ENCODE assay signal across 9 cellular contexts in the genomic region with DNA sequence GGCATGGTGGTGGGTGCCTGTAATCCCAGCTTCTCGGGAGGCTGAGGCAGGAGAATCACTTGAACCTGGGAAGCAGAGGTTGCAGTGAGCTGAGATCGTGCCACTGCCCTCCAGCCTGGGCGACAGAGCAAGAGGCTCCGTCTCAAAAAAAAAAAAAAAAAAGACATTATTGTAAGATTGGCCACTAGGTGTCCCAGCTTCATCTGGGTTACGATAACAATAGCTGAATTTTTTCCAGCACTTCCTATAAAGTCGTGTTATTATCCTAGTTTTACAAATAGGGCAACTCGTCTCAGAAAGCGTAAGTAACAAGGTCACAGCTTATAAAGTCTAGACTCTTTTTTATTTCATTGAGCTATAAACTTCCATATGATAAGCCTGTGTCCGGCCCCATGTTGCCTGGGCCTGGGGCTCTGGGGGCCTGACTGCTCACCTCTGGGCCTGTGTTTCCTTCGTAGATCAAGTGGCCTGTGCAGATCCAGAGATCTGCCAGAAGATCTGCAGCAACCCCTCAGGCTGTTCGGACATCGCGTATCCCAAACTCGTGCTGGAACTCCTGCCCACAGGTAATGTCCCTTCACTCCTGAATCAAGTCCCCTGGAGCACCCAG.
DNase-seq lines count a peak whose midpoint lies in the region; ATAC-seq and TF ChIP-seq lines count a peak whose summit lies in the region.
"Had no signal": no experiment of that assay in that cellular context is flagged by ENCODE, and none has a peak within 500 bp of the region (broad histone marks: within the 10 kb centered on the region; RNA-seq: fewer than 3 reads in every experiment).

No MANE protein-coding gene starts in this region.

- no peaks in the 10 kb centered on the region for H3K36me3 ChIP-seq in GM23248 (ENCODE audit: low read depth)

- DNase-seq in AG10803 (ENCODE audit: low read depth) (peak; percentile 26), GM23248 (peak; percentile 65), amniotic epithelial cell (ENCODE audit: low read depth) (peak; percentile 30), left colon (no peak), retina (no peak), middle frontal gyrus (ENCODE audit: extremely low spot score, low spot score) (no peak)
- DNase-seq: activated CD4-positive, alpha-beta T cell treated with anti-CD3 and anti-CD28 coated beads for 4 hours had no signal

- H3K79me2 ChIP-seq in GM23248 (ENCODE audit: insufficient read depth): no peaks in the 10 kb centered on the region

- in situ Hi-C loops in GM23248 (cut with MboI): no loop called here

- H3K9ac ChIP-seq in GM23248: no peak overlapping the region

- H3F3A ChIP-seq in GM23248 (ENCODE audit: insufficient read depth): no peaks in the 10 kb centered on the region

- peak; percentile 57 for TF ChIP-seq CTCF in AG10803 (conservative IDR thresholded peaks at IDR 0.05; ENCODE audit: low read length)

- no peak overlapping the region for H3K4me2 ChIP-seq in GM23248 (ENCODE audit: unreplicated experiment)

- 33 to 38% methylated on average over 13 to 14 of the region's 14 CpGs for WGBS in GM23248 (ENCODE audit: low coverage in 1 of 2, low lambda C conversion rate in 2 of 2, missing lambda C conversion rate in 2 of 2), 2 experiments

- ATAC-seq in left colon (peak; percentile 67), HG03457 (IDR thresholded peaks at IDR 0.05; ENCODE audit: unreplicated experiment) (no peak), GM21360 (IDR thresholded peaks at IDR 0.05; ENCODE audit: unreplicated experiment) (no peak)

- intact Hi-C loops in left colon (cut with DNase I, micrococcal nuclease): no loop called here

- peak overlapping the region; percentile 52; the same call in 1 of the 2 replicates for H2AFZ ChIP-seq in GM23248

- H3K9me3 ChIP-seq in GM23248 (ENCODE audit: low read depth): no peaks in the 10 kb centered on the region

- no peaks in the 10 kb centered on the region for H3K9me2 ChIP-seq in GM23248 (ENCODE audit: insufficient read depth)

- H3K4me3 ChIP-seq in AG10803 (ENCODE audit: low read length): no peak overlapping the region
- no peak overlapping the region for H3K4me3 ChIP-seq in GM23248

- no peaks in the 10 kb centered on the region for H3K27me3 ChIP-seq in GM23248 (replicated peaks; ENCODE audit: insufficient read depth)

- no peaks in the 10 kb centered on the region for H3K4me1 ChIP-seq in GM23248 (ENCODE audit: insufficient read depth)

- no peaks in the 10 kb centered on the region for H4K20me1 ChIP-seq in GM23248 (ENCODE audit: insufficient read depth)

- no peak overlapping the region for H3K27ac ChIP-seq in GM23248

Comparison
In these comparisons a context has a peak if more than half of its experiments do, and no peak if none do; other contexts are left out.
1. DNase-seq: peak in AG10803 (single experiment), GM23248 (single experiment) and amniotic epithelial cell (single experiment); none in left colon (0 of 2), retina (single experiment) and middle frontal gyrus (single experiment).